20 cellular contexts compared by ENCODE assay signal in the genomic region with DNA sequence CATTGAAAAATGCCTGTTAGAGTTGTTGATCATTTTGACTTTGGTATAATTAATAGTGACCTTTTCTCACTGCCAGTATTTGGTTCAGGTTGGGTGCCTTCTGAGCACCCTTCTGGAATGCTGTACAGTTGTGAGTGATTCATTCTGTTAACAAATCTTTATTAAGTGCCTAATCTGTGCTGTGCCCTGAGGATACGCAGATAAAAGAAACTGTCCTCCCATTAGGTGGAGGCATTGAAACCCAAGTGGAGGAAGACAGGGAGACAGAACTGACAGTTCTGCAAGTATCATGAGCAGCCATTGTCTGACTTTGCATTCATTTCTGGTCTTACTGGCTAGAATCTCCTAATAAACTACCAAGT.
DNase-seq lines count a peak whose midpoint lies in the region; ATAC-seq, FAIRE-seq and TF ChIP-seq lines count a peak whose summit lies in the region.
"Had no signal": no experiment of that assay in that cellular context is flagged by ENCODE, and none has a peak within 500 bp of the region (broad histone marks: within the 10 kb centered on the region; RNA-seq: fewer than 3 reads in every experiment).

No MANE protein-coding gene starts in this region.

- peak overlapping the region; percentile 69 for H3K27ac ChIP-seq in Karpas-422 (ENCODE audit: low read length)
- H3K27ac ChIP-seq in psoas muscle = peak overlapping the region; percentile 66
- H3K27ac ChIP-seq: BLaER1, coronary artery, right lobe of liver, transverse colon had no signal

- H3K79me2 ChIP-seq in Karpas-422 (ENCODE audit: low read length) = peaks cover 97% of the 10 kb centered on the region

- peaks cover 70% of the 10 kb centered on the region for H3K4me1 ChIP-seq in Karpas-422 (ENCODE audit: low read length)
- H3K4me1 ChIP-seq in psoas muscle = peaks cover 25% of the 10 kb centered on the region
- H3K4me1 ChIP-seq: BLaER1, right lobe of liver, transverse colon had no signal

- H3K36me3 ChIP-seq in Karpas-422 (ENCODE audit: insufficient read depth, low read length) (peaks cover 15% of the 10 kb centered on the region), psoas muscle (ENCODE audit: insufficient read depth in 1 of 2, low read depth in 1 of 2) (no peaks in the 10 kb centered on the region)
- H3K36me3 ChIP-seq: right lobe of liver had no signal

- no peaks in the 10 kb centered on the region for H4K20me1 ChIP-seq in Karpas-422 (ENCODE audit: insufficient read depth, low read depth, low read length)

- H2AFZ ChIP-seq in Karpas-422 (ENCODE audit: low read length) = no peak overlapping the region

- H3K9ac ChIP-seq in Karpas-422 (ENCODE audit: low read length) = no peak overlapping the region
- H3K9ac ChIP-seq: BLaER1 had no signal

- no peaks in the 10 kb centered on the region for H3K9me2 ChIP-seq in Karpas-422 (replicated peaks; ENCODE audit: insufficient read depth, low read length)

- H3K4me3 ChIP-seq in Karpas-422 (ENCODE audit: low read length) (no peak overlapping the region), epithelial cell of esophagus (ENCODE audit: low read length) (no peak overlapping the region), psoas muscle (no peak overlapping the region)
- H3K4me3 ChIP-seq: BLaER1, coronary artery, right lobe of liver, transverse colon had no signal

- ATAC-seq in psoas muscle (peak in 3 of 4 donors; percentile 31 to 55 (median 39)), HG03432 (IDR thresholded peaks at IDR 0.05; ENCODE audit: unreplicated experiment) (no peak), GM19328 (IDR thresholded peaks at IDR 0.05; ENCODE audit: unreplicated experiment) (no peak), GM21526 (IDR thresholded peaks at IDR 0.05; ENCODE audit: low FRiP score, unreplicated experiment) (no peak)

- H3K27me3 ChIP-seq in Karpas-422 (ENCODE audit: low read length) (no peaks in the 10 kb centered on the region), psoas muscle (ENCODE audit: insufficient read depth in 3 of 3, low read length in 2 of 3) (no peaks in the 10 kb centered on the region)
- H3K27me3 ChIP-seq: BLaER1, right lobe of liver, transverse colon had no signal

- H3K4me2 ChIP-seq in Karpas-422 (ENCODE audit: low read depth, low read length, poor library complexity, severe bottlenecking) = peak overlapping the region; percentile 37
- H3K4me2 ChIP-seq: BLaER1 had no signal

- intact Hi-C loops in psoas muscle (cut with DNase I) = loop anchor here in 1 of 2 donors (5.0 to 10.0 kb wide), 3 partner anchors 56 to 74 kb away; no protein-coding TSS in a partner anchor

- DNase-seq in GM19239 (ENCODE audit: insufficient read length, low spot score) (no peak), Karpas-422 (no peak), epithelial cell of esophagus (ENCODE audit: low read depth) (peak; percentile 81), psoas muscle (no peak), SK-N-DZ (ENCODE audit: low spot score) (no peak)
- DNase-seq: activated naive CD4-positive, alpha-beta T cell treated with Interleukin-2 at 50 U/mL for 16 hours; erythroblast; head of caudate nucleus; MM.1S; NCI-H446; right lobe of liver; SIG-M5; stimulated activated CD4-positive, alpha-beta T cell treated with anti-CD3 and anti-CD28 coated beads, Interleukin-4, amount 100 ng/mL, for 4 hours; T-helper 9 cell; transverse colon had no signal

- TF ChIP-seq CTCF in epithelial cell of esophagus (IDR thresholded peaks at IDR 0.05; ENCODE audit: insufficient read depth, low read depth, low read length, missing control alignments) (no peak), psoas muscle (IDR thresholded peaks at IDR 0.05) (no peak)

- 90 to 93% (median 93%) methylated on average over 1 of the region's 1 CpG for WGBS in psoas muscle, 3 donors

- peak; percentile 57 for FAIRE-seq in GM19239 (lab: Jason Lieb, UNC)

- H3K9me3 ChIP-seq in Karpas-422 (ENCODE audit: low read length) (no peaks in the 10 kb centered on the region), psoas muscle (peaks cover 6% of the 10 kb centered on the region)
- H3K9me3 ChIP-seq: right lobe of liver, transverse colon had no signal

Comparison
In these comparisons a context has a peak if more than half of its experiments do, and no peak if none do; other contexts are left out.
1. ATAC-seq: peak in psoas muscle (3 of 4); none in HG03432 (single experiment), GM19328 (single experiment) and GM21526 (single experiment).